Comparison of ENCODE assay signal across 17 cellular contexts in genomic region chr1:85654066-85654782, GRCh38. TPM values are rescaled to one million over a fixed set of nuclear protein-coding genes. Genes with fewer than 3 reads are reported as not detected.
DNase-seq lines count a peak whose midpoint lies in the region; ATAC-seq and TF ChIP-seq lines count a peak whose summit lies in the region.
"Had no signal": no experiment of that assay in that cellular context is flagged by ENCODE, and none has a peak within 500 bp of the region (broad histone marks: within the 10 kb centered on the region; RNA-seq: fewer than 3 reads in every experiment).

No MANE protein-coding gene starts in this region.

- no TSS peak for BruUV-seq in Panc1 (replicated peaks; lab: Mats Ljungman, UMichigan)

- WGBS in mesodermal cell (ENCODE audit: insufficient coverage in 2 of 2), 2 experiments = 67 to 80% methylated on average over 2 of the region's 6 CpGs
- 84 to 85% methylated on average over 6 of the region's 6 CpGs for WGBS in heart right ventricle, 2 donors

- H3K9me3 Mint-ChIP-seq in activated naive CD8-positive, alpha-beta T cell treated with anti-CD3 and anti-CD28 coated beads for 36 hours = peaks cover 10% of the 10 kb centered on the region

- H3K4me1 ChIP-seq in Panc1 (ENCODE audit: control insufficient read depth, insufficient read depth, low read length) (peaks cover 33% of the 10 kb centered on the region), mesodermal cell (ENCODE audit: control insufficient read depth, insufficient read depth, low read length, poor library complexity, severe bottlenecking) (peaks cover 15% of the 10 kb centered on the region), heart right ventricle (no peaks in the 10 kb centered on the region)
- H3K4me1 ChIP-seq: spleen, tibial nerve had no signal

- H3K9me3 ChIP-seq in Panc1 (ENCODE audit: control insufficient read depth, insufficient read depth, low read depth, low read length) (peaks cover 4% of the 10 kb centered on the region; the same call in 1 of the 2 replicates), mesodermal cell (ENCODE audit: control insufficient read depth, low read length) (peaks cover 1% of the 10 kb centered on the region), heart right ventricle (peaks cover 0 to 8% (median 0%) of the 10 kb centered on the region in 11 donors)
- H3K9me3 ChIP-seq: gastroesophageal sphincter had no signal

- intact Hi-C loops in Panc1 (cut with micrococcal nuclease; ENCODE audit: unreplicated experiment) = no loop called here
- intact Hi-C loops in heart right ventricle (cut with DNase I) = no loop called here

- no peak overlapping the region for H3K27ac Mint-ChIP-seq in activated naive CD8-positive, alpha-beta T cell treated with anti-CD3 and anti-CD28 coated beads for 36 hours

- H3K4me3 Mint-ChIP-seq in activated naive CD8-positive, alpha-beta T cell treated with anti-CD3 and anti-CD28 coated beads for 36 hours = no peak overlapping the region

- H3K36me3 Mint-ChIP-seq in activated naive CD8-positive, alpha-beta T cell treated with anti-CD3 and anti-CD28 coated beads for 36 hours = peaks cover 66% of the 10 kb centered on the region

- H3K27ac ChIP-seq in Panc1 (ENCODE audit: low read length) (peak overlapping the region; percentile 74), epithelial cell of prostate (peak overlapping the region; percentile 15), mesodermal cell (ENCODE audit: low read depth, low read length, severe bottlenecking) (peak overlapping the region; percentile 6), heart right ventricle (no peak overlapping the region)
- H3K27ac ChIP-seq: gastroesophageal sphincter, spleen, tibial nerve had no signal

- peak; percentile 75 for DNase-seq in ELR (ENCODE audit: low read depth)
- DNase-seq in Panc1 (ENCODE audit: low read depth, low spot score) = no peak
- DNase-seq in epithelial cell of prostate (ENCODE audit: low read depth, low spot score) = no peak
- DNase-seq in stimulated activated CD4-positive, alpha-beta T cell treated with anti-CD3 and anti-CD28 coated beads, Interleukin-2, amount 100 ng/mL, for 24 hours = no peak
- DNase-seq in activated naive CD8-positive, alpha-beta T cell treated with anti-CD3 and anti-CD28 coated beads for 36 hours = no peak
- no peak for DNase-seq in heart right ventricle
- no peak for DNase-seq in NCI-H2227 treated with DMSO at 0.1 percent for 48 hours (lab: John Stamatoyannopoulos, UW)
- DNase-seq: activated CD8-positive, alpha-beta memory T cell treated with anti-CD3 and anti-CD28 coated beads for 24 hours; activated naive CD4-positive, alpha-beta T cell treated with Interleukin-2 at 50 U/mL for 16 hours; NCI-H2171 treated with DMSO at 0.1 percent for 48 hours; nucleus accumbens; OCI-M1; spleen; T-helper 9 cell had no signal

- H3K4me1 Mint-ChIP-seq in activated naive CD8-positive, alpha-beta T cell treated with anti-CD3 and anti-CD28 coated beads for 36 hours = no peaks in the 10 kb centered on the region

- POLR2A ChIA-PET in Panc1 (lab: Charles Lee) = interaction anchor here (0.6 to 0.7 kb wide), 2 partner anchors 240 to 1571 kb away, joined by 3 to 13 read pairs; no protein-coding TSS in a partner anchor

- no peak overlapping the region for H3K4me3 ChIP-seq in Panc1 (ENCODE audit: low read depth in 2 of 2, low read length in 2 of 2)
- H3K4me3 ChIP-seq in mesodermal cell (ENCODE audit: extremely low read depth, insufficient read depth, low read length, poor library complexity, severe bottlenecking) = no peak overlapping the region
- no peak overlapping the region for H3K4me3 ChIP-seq in heart right ventricle
- H3K4me3 ChIP-seq: gastroesophageal sphincter, spleen, tibial nerve had no signal

- CTCF ChIA-PET in Panc1 (lab: Charles Lee) = interaction anchor here (0.5 kb wide), 1 partner anchor 15 kb away, joined by 3 read pairs; no protein-coding TSS in a partner anchor

- in situ Hi-C loops in Panc1 (cut with HindIII; ENCODE audit: low pct_unique_long_range_greater_than_20kb, low sequenced_read_pairs) = no loop called here

- no peaks in the 10 kb centered on the region for H3K27me3 Mint-ChIP-seq in activated naive CD8-positive, alpha-beta T cell treated with anti-CD3 and anti-CD28 coated beads for 36 hours

- ATAC-seq in Panc1 (peak; percentile 71), heart right ventricle (no peak)
- ATAC-seq: gastroesophageal sphincter had no signal

- H3K36me3 ChIP-seq in Panc1 (ENCODE audit: control insufficient read depth, insufficient read depth, low read length) = peaks cover 35% of the 10 kb centered on the region
- peaks cover 21% of the 10 kb centered on the region for H3K36me3 ChIP-seq in mesodermal cell (ENCODE audit: control insufficient read depth, insufficient read depth, low read length)
- H3K36me3 ChIP-seq in heart right ventricle = peaks cover 0 to 66% (median 0%) of the 10 kb centered on the region in 9 donors

- H3K27me3 ChIP-seq in Panc1 (ENCODE audit: control insufficient read depth, insufficient read depth, low read length) = no peaks in the 10 kb centered on the region
- no peaks in the 10 kb centered on the region for H3K27me3 ChIP-seq in heart right ventricle
- H3K27me3 ChIP-seq: gastroesophageal sphincter, spleen, tibial nerve had no signal

- TF ChIP-seq CTCF in Panc1 (IDR thresholded peaks at IDR 0.05) (no peak), heart right ventricle (IDR thresholded peaks at IDR 0.05) (no peak)

RNA-seq across cellular contexts. Expression of gene ZNHIT6, which starts 54.0 kb away (rescaled TPM):
- total RNA-seq in Panc1 (2021; ENCODE audit: unreplicated experiment) = 56.2 TPM
- 38.7 TPM for polyA plus RNA-seq in Panc1 (2012; ENCODE audit: insufficient read length)
- 13.1 TPM for polyA plus RNA-seq in mesodermal cell (2013, experiment 1 of 2)
- 14.1 TPM for polyA plus RNA-seq in mesodermal cell (2013, experiment 2 of 2)
- total RNA-seq in activated naive CD8-positive, alpha-beta T cell treated with anti-CD3 and anti-CD28 coated beads for 36 hours = 10 to 100 TPM; 31.6 to 32.5 TPM
- 10 to 100 TPM in 6 of 10 donors, 1 to 10 TPM in 4; 8.7 to 12.8 (median 10.5) TPM for total RNA-seq in heart right ventricle
- polyA plus RNA-seq in heart right ventricle = 10 to 100 TPM in 1 of 2 donors, 1 to 10 TPM in 1; 6.0 to 10.6 TPM

Comparison
In these comparisons a context has a peak if more than half of its experiments do, and no peak if none do; other contexts are left out.
1. H3K27ac ChIP-seq: peak in Panc1 (single experiment), epithelial cell of prostate (single experiment) and mesodermal cell (single experiment); none in heart right ventricle (0 of 10).